In the genomic region with DNA sequence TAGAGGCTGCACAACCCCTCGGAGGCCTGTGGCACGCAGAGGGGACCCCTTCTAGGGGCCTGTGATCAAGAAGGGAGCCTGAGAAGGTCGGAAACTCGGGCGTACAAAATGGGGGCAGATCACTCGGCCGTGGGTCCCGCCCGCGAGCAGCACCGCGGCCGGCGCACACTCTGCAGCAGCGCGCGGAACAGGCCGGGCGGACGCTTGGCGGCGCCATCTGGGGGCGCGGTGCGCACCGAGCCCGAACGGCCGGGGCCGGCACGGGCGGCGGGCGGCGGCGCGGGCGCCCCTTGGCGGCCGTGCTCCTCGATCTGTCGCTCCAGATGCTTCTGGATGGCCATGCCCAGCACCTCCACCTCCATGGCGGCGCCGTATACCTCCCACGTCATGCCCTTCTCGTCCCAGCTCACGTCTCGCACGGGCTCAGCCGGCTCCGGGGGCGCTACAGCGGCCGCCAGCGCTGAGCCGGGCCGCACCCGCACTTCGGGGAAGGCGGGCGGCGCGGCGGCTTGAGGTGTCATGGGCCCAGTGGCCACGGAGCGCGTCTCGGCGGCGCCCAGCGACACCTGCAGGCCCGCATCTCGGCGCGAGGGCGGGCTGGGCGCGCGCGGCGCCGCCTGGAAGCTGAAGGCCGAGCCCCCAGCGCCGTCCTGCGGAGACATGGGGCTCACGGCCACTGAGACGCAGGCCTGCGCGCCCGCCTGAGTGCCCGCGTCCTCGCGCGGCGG, we compare ENCODE assay signal across 8 cellular contexts. TPM values are rescaled to one million over a fixed set of nuclear protein-coding genes. Genes with fewer than 3 reads are reported as not detected.
DNase-seq lines count a peak whose midpoint lies in the region; ATAC-seq and TF ChIP-seq lines count a peak whose summit lies in the region.

No MANE protein-coding gene starts in this region.

- H3K27me3 Mint-ChIP-seq in activated naive CD8-positive, alpha-beta T cell treated with anti-CD3 and anti-CD28 coated beads, Interleukin-2, amount 50 U/mL, for 24 hours = peaks cover 11% of the 10 kb centered on the region

- H3F3A ChIP-seq in SK-N-SH (replicated peaks; ENCODE audit: insufficient read depth) = no peaks in the 10 kb centered on the region

- POLR2A ChIA-PET in SK-N-SH (lab: Yijun Ruan, JAX) = no interaction called here

- H3K27ac ChIP-seq in RWPE2 (ENCODE audit: poor library complexity, severe bottlenecking) (no peak overlapping the region), SK-N-SH (ENCODE audit: low read depth in 2 of 2, low read length in 1 of 2) (no peak overlapping the region)

- H3K27me3 ChIP-seq in RWPE2 (ENCODE audit: insufficient read depth, poor library complexity, severe bottlenecking) (no peaks in the 10 kb centered on the region), SK-N-SH (ENCODE audit: insufficient read depth) (no peaks in the 10 kb centered on the region)

- TF ChIP-seq RAD21 in SK-N-SH (IDR thresholded peaks at IDR 0.05; ENCODE audit: low read length) = no peak

- no peaks in the 10 kb centered on the region for H4K20me1 ChIP-seq in SK-N-SH (ENCODE audit: insufficient read depth)

- H3K27ac Mint-ChIP-seq in activated naive CD8-positive, alpha-beta T cell treated with anti-CD3 and anti-CD28 coated beads, Interleukin-2, amount 50 U/mL, for 24 hours = no peak overlapping the region

- DNase-seq in RWPE2 (ENCODE audit: low spot score) (peak; percentile 70), kidney tubule cell (ENCODE audit: low spot score) (peak; percentile 31), H4 (ENCODE audit: low spot score) (no peak), SK-N-SH (no peak), HK-2 (ENCODE audit: unreplicated experiment) (no peak)
- peak; percentile 73 for DNase-seq in activated naive CD8-positive, alpha-beta T cell treated with anti-CD3 and anti-CD28 coated beads, Interleukin-2, amount 50 U/mL, for 24 hours
- peak; percentile 39 to 59 for DNase-seq in stimulated activated CD8-positive, alpha-beta memory T cell treated with anti-CD3 and anti-CD28 coated beads, Interleukin-15, amount 100 ng/mL, for 4 hours (ENCODE audit: low read depth in 2 of 2)

- H3K9me3 ChIP-seq in RWPE2 (ENCODE audit: severe bottlenecking) (no peaks in the 10 kb centered on the region), SK-N-SH (no peaks in the 10 kb centered on the region)

- H3K9me2 ChIP-seq in SK-N-SH = no peaks in the 10 kb centered on the region

- ATAC-seq in GM19351 (IDR thresholded peaks at IDR 0.05; ENCODE audit: unreplicated experiment) = peak; percentile 71
- peak; percentile 18; the same call in 1 of the 3 replicates for ATAC-seq in RWPE2 (ENCODE audit: low read depth)
- ATAC-seq in activated naive CD8-positive, alpha-beta T cell treated with anti-CD3 and anti-CD28 coated beads, Interleukin-2, amount 50 U/mL, for 24 hours = peak; percentile 82

- H3K9me3 Mint-ChIP-seq in activated naive CD8-positive, alpha-beta T cell treated with anti-CD3 and anti-CD28 coated beads, Interleukin-2, amount 50 U/mL, for 24 hours = no peaks in the 10 kb centered on the region

- H3K36me3 Mint-ChIP-seq in activated naive CD8-positive, alpha-beta T cell treated with anti-CD3 and anti-CD28 coated beads, Interleukin-2, amount 50 U/mL, for 24 hours (ENCODE audit: low read depth) = peaks cover 2% of the 10 kb centered on the region

- no peak overlapping the region for H3K4me3 ChIP-seq in RWPE2 (ENCODE audit: severe bottlenecking)
- H3K4me3 ChIP-seq in SK-N-SH (ENCODE audit: low read depth in 2 of 2, low read length in 1 of 2) = no peak overlapping the region

- TF ChIP-seq CTCF in RWPE2 (IDR thresholded peaks at IDR 0.05; ENCODE audit: poor library complexity, severe bottlenecking) (peak; percentile 28), SK-N-SH (IDR thresholded peaks at IDR 0.05) (no peak)

- H3K4me1 ChIP-seq in RWPE2 (ENCODE audit: insufficient read depth, poor library complexity, severe bottlenecking) (no peaks in the 10 kb centered on the region), SK-N-SH (ENCODE audit: control insufficient read depth in 1 of 2, insufficient read depth in 2 of 2, low read depth in 1 of 2, low read length in 1 of 2) (no peaks in the 10 kb centered on the region)

- H3K36me3 ChIP-seq in RWPE2 (ENCODE audit: low read depth) (no peaks in the 10 kb centered on the region), SK-N-SH (replicated peaks in 1 of 2; ENCODE audit: control insufficient read depth in 1 of 2, insufficient read depth in 2 of 2, low read length in 1 of 2) (peaks cover 0 to 8% of the 10 kb centered on the region in 2 experiments)

- H3K4me1 Mint-ChIP-seq in activated naive CD8-positive, alpha-beta T cell treated with anti-CD3 and anti-CD28 coated beads, Interleukin-2, amount 50 U/mL, for 24 hours = peaks cover 8% of the 10 kb centered on the region

- H3K4me2 ChIP-seq in SK-N-SH = no peak overlapping the region

- TF ChIP-seq EP300 in SK-N-SH (IDR thresholded peaks at IDR 0.05; ENCODE audit: borderline replicate concordance in 1 of 2, low read depth in 1 of 2, low read length in 1 of 2) = no peak

- H3K4me3 Mint-ChIP-seq in activated naive CD8-positive, alpha-beta T cell treated with anti-CD3 and anti-CD28 coated beads, Interleukin-2, amount 50 U/mL, for 24 hours = peak overlapping the region; percentile 62

- H3K79me2 ChIP-seq in SK-N-SH (ENCODE audit: insufficient read depth) = no peaks in the 10 kb centered on the region

- 92% methylated on average over 56 of the region's 98 CpGs for WGBS in SK-N-SH (ENCODE audit: low lambda C conversion rate)

- no peak overlapping the region for H3K9ac ChIP-seq in SK-N-SH

- CTCF ChIA-PET in SK-N-SH (lab: Yijun Ruan, JAX) = interaction anchor here (1.2 kb wide), 1 partner anchor 23 kb away, joined by 4 read pairs; no protein-coding TSS in a partner anchor

- no peak overlapping the region for H2AFZ ChIP-seq in SK-N-SH (ENCODE audit: low read depth)

TF ChIP-seq in SK-N-SH, 30 proteins besides CTCF, POLR2A, EP300 and RAD21 (continues in another document):
- TF ChIP-seq FOSL2 (IDR thresholded peaks at IDR 0.05; ENCODE audit: borderline replicate concordance, low read depth) (no peak), ELF1 (IDR thresholded peaks at IDR 0.05) (no peak), POLR2AphosphoS5 (IDR thresholded peaks at IDR 0.05; ENCODE audit: low read depth, low read length) (no peak), RCOR1 (IDR thresholded peaks at IDR 0.05; ENCODE audit: low read length) (no peak), NRF1 (IDR thresholded peaks at IDR 0.05; ENCODE audit: low read depth, low read length) (no peak)
- TF ChIP-seq, protein P1, sequence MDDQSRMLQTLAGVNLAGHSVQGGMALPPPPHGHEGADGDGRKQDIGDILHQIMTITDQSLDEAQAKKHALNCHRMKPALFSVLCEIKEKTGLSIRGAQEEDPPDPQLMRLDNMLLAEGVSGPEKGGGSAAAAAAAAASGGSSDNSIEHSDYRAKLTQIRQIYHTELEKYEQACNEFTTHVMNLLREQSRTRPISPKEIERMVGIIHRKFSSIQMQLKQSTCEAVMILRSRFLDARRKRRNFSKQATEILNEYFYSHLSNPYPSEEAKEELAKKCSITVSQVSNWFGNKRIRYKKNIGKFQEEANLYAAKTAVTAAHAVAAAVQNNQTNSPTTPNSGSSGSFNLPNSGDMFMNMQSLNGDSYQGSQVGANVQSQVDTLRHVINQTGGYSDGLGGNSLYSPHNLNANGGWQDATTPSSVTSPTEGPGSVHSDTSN (IDR thresholded peaks at IDR 0.05) = no peak
- TF ChIP-seq, protein P2, sequence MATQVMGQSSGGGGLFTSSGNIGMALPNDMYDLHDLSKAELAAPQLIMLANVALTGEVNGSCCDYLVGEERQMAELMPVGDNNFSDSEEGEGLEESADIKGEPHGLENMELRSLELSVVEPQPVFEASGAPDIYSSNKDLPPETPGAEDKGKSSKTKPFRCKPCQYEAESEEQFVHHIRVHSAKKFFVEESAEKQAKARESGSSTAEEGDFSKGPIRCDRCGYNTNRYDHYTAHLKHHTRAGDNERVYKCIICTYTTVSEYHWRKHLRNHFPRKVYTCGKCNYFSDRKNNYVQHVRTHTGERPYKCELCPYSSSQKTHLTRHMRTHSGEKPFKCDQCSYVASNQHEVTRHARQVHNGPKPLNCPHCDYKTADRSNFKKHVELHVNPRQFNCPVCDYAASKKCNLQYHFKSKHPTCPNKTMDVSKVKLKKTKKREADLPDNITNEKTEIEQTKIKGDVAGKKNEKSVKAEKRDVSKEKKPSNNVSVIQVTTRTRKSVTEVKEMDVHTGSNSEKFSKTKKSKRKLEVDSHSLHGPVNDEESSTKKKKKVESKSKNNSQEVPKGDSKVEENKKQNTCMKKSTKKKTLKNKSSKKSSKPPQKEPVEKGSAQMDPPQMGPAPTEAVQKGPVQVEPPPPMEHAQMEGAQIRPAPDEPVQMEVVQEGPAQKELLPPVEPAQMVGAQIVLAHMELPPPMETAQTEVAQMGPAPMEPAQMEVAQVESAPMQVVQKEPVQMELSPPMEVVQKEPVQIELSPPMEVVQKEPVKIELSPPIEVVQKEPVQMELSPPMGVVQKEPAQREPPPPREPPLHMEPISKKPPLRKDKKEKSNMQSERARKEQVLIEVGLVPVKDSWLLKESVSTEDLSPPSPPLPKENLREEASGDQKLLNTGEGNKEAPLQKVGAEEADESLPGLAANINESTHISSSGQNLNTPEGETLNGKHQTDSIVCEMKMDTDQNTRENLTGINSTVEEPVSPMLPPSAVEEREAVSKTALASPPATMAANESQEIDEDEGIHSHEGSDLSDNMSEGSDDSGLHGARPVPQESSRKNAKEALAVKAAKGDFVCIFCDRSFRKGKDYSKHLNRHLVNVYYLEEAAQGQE (IDR thresholded peaks at IDR 0.05; ENCODE audit: low read depth, low read length) = no peak

RNA-seq across cellular contexts. Expression of a gene that starts 13.1 kb away (rescaled TPM):
- 11.7 and 14.0 TPM in 2 replicates for total RNA-seq in H4 (2014; rRNA removed; shearing (Covaris generic))
- 5.9 and 6.6 TPM in 2 replicates for polyA plus RNA-seq in SK-N-SH (2012; rRNA removed)
- polyA plus RNA-seq in SK-N-SH (2012; cell fraction: cytosol; rRNA removed) = 3.2 and 5.4 TPM in 2 replicates
- polyA plus RNA-seq in SK-N-SH (2012; cell fraction: nucleus; rRNA removed) = 3.5 and 4.3 TPM in 2 replicates

RNA-seq across cellular contexts. Expression of a gene that starts 33.5 kb away (rescaled TPM):
- 0.48 TPM in 1 of 2 replicates, not detected in the other for total RNA-seq in H4 (2014; rRNA removed; shearing (Covaris generic))
- polyA plus RNA-seq in SK-N-SH (2012; rRNA removed) = 0.15 and 0.33 TPM in 2 replicates
- 0.14 and 0.16 TPM in 2 replicates for polyA plus RNA-seq in SK-N-SH (2012; cell fraction: cytosol; rRNA removed)
- polyA plus RNA-seq in SK-N-SH (2012; cell fraction: nucleus; rRNA removed) = 0.11 and 0.29 TPM in 2 replicates

RNA-seq across cellular contexts. Expression of a gene that starts 33.6 kb away (rescaled TPM):
- not detected in 2 replicates for total RNA-seq in H4 (2014; rRNA removed; shearing (Covaris generic))
- not detected in 2 replicates for polyA plus RNA-seq in SK-N-SH (2012; rRNA removed)
- not detected in 2 replicates for polyA plus RNA-seq in SK-N-SH (2012; cell fraction: cytosol; rRNA removed)
- not detected in 2 replicates for polyA plus RNA-seq in SK-N-SH (2012; cell fraction: nucleus; rRNA removed)

RNA-seq across cellular contexts. Expression of a gene that starts 47.7 kb away (rescaled TPM):
- total RNA-seq in H4 (2014; rRNA removed; shearing (Covaris generic)) = not detected in 2 replicates
- 0.02 TPM in 1 of 2 replicates, not detected in the other for polyA plus RNA-seq in SK-N-SH (2012; rRNA removed)
- 0.03 TPM in 1 of 2 replicates, not detected in the other for polyA plus RNA-seq in SK-N-SH (2012; cell fraction: cytosol; rRNA removed)
- polyA plus RNA-seq in SK-N-SH (2012; cell fraction: nucleus; rRNA removed) = 0.14 and 0.23 TPM in 2 replicates

RNA-seq across cellular contexts. Expression of a gene that starts 50.4 kb away (rescaled TPM):
- 48.0 and 49.6 TPM in 2 replicates for total RNA-seq in H4 (2014; rRNA removed; shearing (Covaris generic))
- polyA plus RNA-seq in SK-N-SH (2012; rRNA removed) = 61.7 and 68.4 TPM in 2 replicates
- 34.9 and 52.3 TPM in 2 replicates for polyA plus RNA-seq in SK-N-SH (2012; cell fraction: cytosol; rRNA removed)
- polyA plus RNA-seq in SK-N-SH (2012; cell fraction: nucleus; rRNA removed) = 80.2 and 104 TPM in 2 replicates

Comparison
In these comparisons a context has a peak if more than half of its experiments do, and no peak if none do; other contexts are left out.
1. ATAC-seq: peak in every context shown above with its lines; median percentile 82 in activated naive CD8-positive, alpha-beta T cell treated with anti-CD3 and anti-CD28 coated beads, Interleukin-2, amount 50 U/mL, for 24 hours; 71 in GM19351; 18 in RWPE2.
2. DNase-seq: peak in RWPE2 (single experiment), activated naive CD8-positive, alpha-beta T cell treated with anti-CD3 and anti-CD28 coated beads, Interleukin-2, amount 50 U/mL, for 24 hours (single experiment), kidney tubule cell (single experiment) and stimulated activated CD8-positive, alpha-beta memory T cell treated with anti-CD3 and anti-CD28 coated beads, Interleukin-15, amount 100 ng/mL, for 4 hours (2 of 2); none in H4 (single experiment), SK-N-SH (single experiment) and HK-2 (single experiment).